Comparison of ENCODE assay signal across 2 cellular contexts in the genomic region with DNA sequence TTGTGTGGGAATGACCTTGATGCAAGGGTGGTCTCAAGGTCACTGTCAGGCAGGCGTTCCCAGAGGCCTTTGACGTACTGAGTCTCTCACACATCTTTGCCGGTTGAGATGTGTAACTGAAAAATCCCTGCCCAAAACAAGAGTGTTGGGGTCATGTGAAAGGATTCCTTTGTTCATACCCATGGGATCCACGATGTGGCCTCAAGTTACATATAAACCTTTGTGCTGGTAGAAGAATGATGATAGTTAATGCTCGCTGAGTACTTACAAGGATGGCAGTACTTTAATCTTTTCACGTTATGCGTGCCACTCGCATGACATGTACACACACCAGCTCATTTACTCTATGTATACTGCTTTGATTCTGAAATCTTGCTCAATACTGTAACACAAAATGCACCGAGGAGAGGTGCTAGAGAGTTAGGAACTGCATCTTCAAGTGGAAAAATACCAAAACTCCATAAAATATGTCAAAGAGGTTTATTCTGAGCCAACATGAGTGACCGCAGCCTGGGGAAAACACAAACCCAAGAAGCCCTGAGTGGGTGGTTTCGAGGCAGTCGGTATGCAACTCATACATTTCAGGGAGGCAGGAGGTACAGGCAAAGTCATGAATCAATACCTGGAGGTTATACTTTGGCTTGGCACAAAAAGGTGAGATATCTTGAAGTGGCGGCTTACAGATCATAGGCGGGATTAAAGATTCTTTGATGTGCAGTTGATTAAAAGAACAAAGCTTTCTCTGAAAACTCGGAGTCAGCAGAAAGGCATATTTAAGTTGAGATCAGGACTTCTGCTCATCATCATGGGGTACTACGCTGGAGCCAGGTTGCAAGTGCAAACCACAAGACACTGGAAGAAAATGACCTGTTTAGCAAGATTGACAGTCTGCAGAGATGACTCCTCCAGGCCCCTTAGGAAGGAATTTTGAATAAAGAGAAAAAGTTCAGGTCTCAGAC.
TF ChIP-seq lines count a peak whose summit lies in the region.

No MANE protein-coding gene starts in this region.

TF ChIP-seq in IMR-90, 13 proteins besides CTCF, POLR2A, EP300 and RAD21:
- TF ChIP-seq, protein P1, sequence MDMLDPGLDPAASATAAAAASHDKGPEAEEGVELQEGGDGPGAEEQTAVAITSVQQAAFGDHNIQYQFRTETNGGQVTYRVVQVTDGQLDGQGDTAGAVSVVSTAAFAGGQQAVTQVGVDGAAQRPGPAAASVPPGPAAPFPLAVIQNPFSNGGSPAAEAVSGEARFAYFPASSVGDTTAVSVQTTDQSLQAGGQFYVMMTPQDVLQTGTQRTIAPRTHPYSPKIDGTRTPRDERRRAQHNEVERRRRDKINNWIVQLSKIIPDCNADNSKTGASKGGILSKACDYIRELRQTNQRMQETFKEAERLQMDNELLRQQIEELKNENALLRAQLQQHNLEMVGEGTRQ (IDR thresholded peaks at IDR 0.05; ENCODE audit: low read depth, low read length) = no peak
- TF ChIP-seq SMC3 (IDR thresholded peaks at IDR 0.05; ENCODE audit: low read depth, low read length) (no peak), RFX5 (IDR thresholded peaks at IDR 0.05; ENCODE audit: low read depth, low read length) (no peak), CEBPB (IDR thresholded peaks at IDR 0.05; ENCODE audit: low read depth, low read length) (peak; percentile 70), RCOR1 (IDR thresholded peaks at IDR 0.05; ENCODE audit: insufficient replicate concordance, low read length) (no peak), MAFK (IDR thresholded peaks at IDR 0.05; ENCODE audit: low read depth, low read length) (peak; percentile 44; the same call in 1 of the 2 replicates), MXI1 (IDR thresholded peaks at IDR 0.05; ENCODE audit: borderline replicate concordance, low read depth, low read length) (no peak), BHLHE40 (IDR thresholded peaks at IDR 0.05; ENCODE audit: low read depth, low read length) (no peak), MAZ (IDR thresholded peaks at IDR 0.05; ENCODE audit: borderline replicate concordance, low read depth, low read length) (no peak), NFE2L2 (IDR thresholded peaks at IDR 0.05; ENCODE audit: low read depth, low read length) (no peak)

TF ChIP-seq in K562, 482 proteins besides CTCF, POLR2A, EP300 and RAD21:
- no peak for TF ChIP-seq POLR2AphosphoS2 (IDR thresholded peaks at IDR 0.05; ENCODE audit: low read length)
- TF ChIP-seq FUS (optimal IDR thresholded peaks at IDR 0.05; ENCODE audit: low read depth, low read length) = no peak
- no peak for TF ChIP-seq NCOA2 (IDR thresholded peaks at IDR 0.05; ENCODE audit: partially characterized antibody in 2 of 2)
- TF ChIP-seq ZNF316 (IDR thresholded peaks at IDR 0.05) = peak; percentile 54
- TF ChIP-seq ZNF584 (CRISPR knock-in tag; IDR thresholded peaks at IDR 0.05; ENCODE audit: low read depth) = no peak
- no peak for TF ChIP-seq STAT5A (IDR thresholded peaks at IDR 0.05; ENCODE audit: borderline replicate concordance, low read length)
- no peak for TF ChIP-seq SPI1 (IDR thresholded peaks at IDR 0.05; ENCODE audit: borderline replicate concordance, low read depth, low read length)
- TF ChIP-seq MTA2 (IDR thresholded peaks at IDR 0.05; ENCODE audit: low read depth) = no peak
- no peak for TF ChIP-seq RBM39 (optimal IDR thresholded peaks at IDR 0.05; ENCODE audit: low read depth, low read length)
- TF ChIP-seq MAFG (tag; conservative IDR thresholded peaks at IDR 0.05) = 0 out of 2 replicates have a peak, but pooled peaks have one; percentile 20
- TF ChIP-seq, protein P2, sequence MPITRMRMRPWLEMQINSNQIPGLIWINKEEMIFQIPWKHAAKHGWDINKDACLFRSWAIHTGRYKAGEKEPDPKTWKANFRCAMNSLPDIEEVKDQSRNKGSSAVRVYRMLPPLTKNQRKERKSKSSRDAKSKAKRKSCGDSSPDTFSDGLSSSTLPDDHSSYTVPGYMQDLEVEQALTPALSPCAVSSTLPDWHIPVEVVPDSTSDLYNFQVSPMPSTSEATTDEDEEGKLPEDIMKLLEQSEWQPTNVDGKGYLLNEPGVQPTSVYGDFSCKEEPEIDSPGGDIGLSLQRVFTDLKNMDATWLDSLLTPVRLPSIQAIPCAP (CRISPR knock-in tag; IDR thresholded peaks at IDR 0.05; ENCODE audit: borderline replicate concordance) = no peak
- TF ChIP-seq ZNF12 (CRISPR knock-in tag; IDR thresholded peaks at IDR 0.05) = no peak
- TF ChIP-seq, protein P3, sequence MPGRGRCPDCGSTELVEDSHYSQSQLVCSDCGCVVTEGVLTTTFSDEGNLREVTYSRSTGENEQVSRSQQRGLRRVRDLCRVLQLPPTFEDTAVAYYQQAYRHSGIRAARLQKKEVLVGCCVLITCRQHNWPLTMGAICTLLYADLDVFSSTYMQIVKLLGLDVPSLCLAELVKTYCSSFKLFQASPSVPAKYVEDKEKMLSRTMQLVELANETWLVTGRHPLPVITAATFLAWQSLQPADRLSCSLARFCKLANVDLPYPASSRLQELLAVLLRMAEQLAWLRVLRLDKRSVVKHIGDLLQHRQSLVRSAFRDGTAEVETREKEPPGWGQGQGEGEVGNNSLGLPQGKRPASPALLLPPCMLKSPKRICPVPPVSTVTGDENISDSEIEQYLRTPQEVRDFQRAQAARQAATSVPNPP (IDR thresholded peaks at IDR 0.05; ENCODE audit: borderline replicate concordance, insufficient read depth, insufficient read length) = no peak
- no peak for TF ChIP-seq MAFF (IDR thresholded peaks at IDR 0.05; ENCODE audit: low read length)
